Comparison of ENCODE assay signal across 12 cellular contexts in genomic region chr3:110526732-110527727, GRCh38.
DNase-seq lines count a peak whose midpoint lies in the region; ATAC-seq and TF ChIP-seq lines count a peak whose summit lies in the region.
"Had no signal": no experiment of that assay in that cellular context is flagged by ENCODE, and none has a peak within 500 bp of the region (broad histone marks: within the 10 kb centered on the region; RNA-seq: fewer than 3 reads in every experiment).

No MANE protein-coding gene starts in this region.

- intact Hi-C loops in adrenal gland (cut with DNase I) = no loop called here

- no peaks in the 10 kb centered on the region for H3K36me3 Mint-ChIP-seq in activated naive CD4-positive, alpha-beta T cell treated with anti-CD3 and anti-CD28 coated beads, Interleukin-2, amount 50 U/mL, for 72 hours
- H3K36me3 Mint-ChIP-seq in T-helper 17 cell (ENCODE audit: low read depth) = no peaks in the 10 kb centered on the region

- H3K4me1 Mint-ChIP-seq in T-helper 17 cell = peaks cover 3% of the 10 kb centered on the region

- no peak for TF ChIP-seq POLR2A in adrenal gland (IDR thresholded peaks at IDR 0.05)

- POLR2A ChIA-PET in AG04449 (lab: Yijun Ruan, JAX) = interaction anchor here (1.0 to 1.1 kb wide), 3 partner anchors 41 to 543 kb away, joined by 3 to 4 read pairs (median 3); no protein-coding TSS in a partner anchor

- H3K36me3 ChIP-seq in HUES48 (ENCODE audit: control insufficient read depth, insufficient read depth, low read length) (no peaks in the 10 kb centered on the region), kidney epithelial cell (ENCODE audit: control insufficient read depth, insufficient read depth, low read length) (no peaks in the 10 kb centered on the region), adrenal gland (replicated peaks in 1 of 2) (no peaks in the 10 kb centered on the region)
- H3K36me3 ChIP-seq: BLaER1, thoracic aorta had no signal

- no peak overlapping the region for H3K27ac Mint-ChIP-seq in activated naive CD4-positive, alpha-beta T cell treated with anti-CD3 and anti-CD28 coated beads, Interleukin-2, amount 50 U/mL, for 72 hours
- H3K27ac Mint-ChIP-seq in T-helper 17 cell = no peak overlapping the region

- H3K4me1 ChIP-seq in HUES48 (ENCODE audit: control insufficient read depth, insufficient read depth, low read length) (peaks cover 33% of the 10 kb centered on the region), adrenal gland (replicated peaks in 1 of 2) (no peaks in the 10 kb centered on the region)
- H3K4me1 ChIP-seq: BLaER1 had no signal

- peak overlapping the region; percentile 28; the same call in 1 of the 2 replicates for H3K9ac ChIP-seq in HUES48 (ENCODE audit: low read depth, low read length)
- H3K9ac ChIP-seq: BLaER1 had no signal

- peak; percentile 85 for DNase-seq in AG04449 (ENCODE audit: low read depth, low spot score)
- DNase-seq in astrocyte of the hippocampus (ENCODE audit: low read depth, low spot score) = peak; percentile 91
- DNase-seq in kidney epithelial cell (ENCODE audit: low read depth) = peak; percentile 84
- DNase-seq in activated naive CD4-positive, alpha-beta T cell treated with anti-CD3 and anti-CD28 coated beads, Interleukin-2, amount 50 U/mL, for 72 hours (ENCODE audit: low spot score in 2 of 2) = no peak
- no peak for DNase-seq in adrenal gland
- no peak for DNase-seq in T-helper 17 cell
- DNase-seq: activated CD8-positive, alpha-beta memory T cell treated with anti-CD3 and anti-CD28 coated beads, Interleukin-2, amount 50 U/mL, for 48 hours; SHP77 had no signal

- WGBS in adrenal gland, 4 donors = 61 to 76% (median 64%) methylated on average over 3 of the region's 3 CpGs

- no peak overlapping the region for H3K4me3 Mint-ChIP-seq in T-helper 17 cell

- H3K9me3 ChIP-seq in HUES48 (ENCODE audit: control insufficient read depth, insufficient read depth, low read length) = peaks cover 7% of the 10 kb centered on the region; the same call in 1 of the 2 replicates
- no peaks in the 10 kb centered on the region for H3K9me3 ChIP-seq in adrenal gland (replicated peaks in 1 of 3)
- H3K9me3 ChIP-seq in T-helper 17 cell (ENCODE audit: control insufficient read depth, low read length, poor library complexity, severe bottlenecking) = no peaks in the 10 kb centered on the region
- H3K9me3 ChIP-seq: BLaER1 had no signal

- peak overlapping the region; percentile 91 for H3K27ac ChIP-seq in HUES48 (ENCODE audit: low read depth, low read length)
- H3K27ac ChIP-seq in adrenal gland = no peak overlapping the region
- H3K27ac ChIP-seq: BLaER1, thoracic aorta had no signal

- TF ChIP-seq CTCF in AG04449 (IDR thresholded peaks at IDR 0.05; ENCODE audit: insufficient read depth, low read length, missing control alignments) (no peak), kidney epithelial cell (IDR thresholded peaks at IDR 0.05; ENCODE audit: insufficient read depth, low read length, poor library complexity, severe bottlenecking) (no peak), adrenal gland (IDR thresholded peaks at IDR 0.05) (no peak)

- no peak overlapping the region for H3K4me3 ChIP-seq in AG04449 (ENCODE audit: low read depth, low read length)
- no peak overlapping the region for H3K4me3 ChIP-seq in HUES48 (ENCODE audit: low read depth, low read length)
- H3K4me3 ChIP-seq in kidney epithelial cell (ENCODE audit: low read depth, low read length) = no peak overlapping the region
- no peak overlapping the region for H3K4me3 ChIP-seq in adrenal gland
- H3K4me3 ChIP-seq: BLaER1, thoracic aorta had no signal

- H3K27me3 ChIP-seq in HUES48 (ENCODE audit: control insufficient read depth, insufficient read depth, low read length) (no peaks in the 10 kb centered on the region), kidney epithelial cell (ENCODE audit: control insufficient read depth, insufficient read depth, low read length) (no peaks in the 10 kb centered on the region), adrenal gland (no peaks in the 10 kb centered on the region)
- H3K27me3 ChIP-seq: BLaER1 had no signal

- H3K9me3 Mint-ChIP-seq in activated naive CD4-positive, alpha-beta T cell treated with anti-CD3 and anti-CD28 coated beads, Interleukin-2, amount 50 U/mL, for 72 hours = no peaks in the 10 kb centered on the region

- ATAC-seq in activated naive CD4-positive, alpha-beta T cell treated with anti-CD3 and anti-CD28 coated beads, Interleukin-2, amount 50 U/mL, for 72 hours = no peak
- ATAC-seq in GM21619 (IDR thresholded peaks at IDR 0.05; ENCODE audit: unreplicated experiment) (no peak), T-helper 17 cell (no peak)

- CTCF ChIA-PET in AG04449 (lab: Yijun Ruan, JAX) = interaction anchor here (0.9 to 1.5 kb wide), 2 partner anchors 17 to 553 kb away, joined by 3 to 8 read pairs; no protein-coding TSS in a partner anchor

- no peaks in the 10 kb centered on the region for H3K27me3 Mint-ChIP-seq in T-helper 17 cell

Comparison
In these comparisons a context has a peak if more than half of its experiments do, and no peak if none do; other contexts are left out.
1. DNase-seq: peak in AG04449 (single experiment), astrocyte of the hippocampus (single experiment) and kidney epithelial cell (single experiment); none in activated naive CD4-positive, alpha-beta T cell treated with anti-CD3 and anti-CD28 coated beads, Interleukin-2, amount 50 U/mL, for 72 hours (0 of 2), adrenal gland (0 of 7) and T-helper 17 cell (0 of 3).